Comparison of ENCODE assay signal across 8 cellular contexts in genomic region chr1:92968138-92969032, GRCh38. TPM values are rescaled to one million over a fixed set of nuclear protein-coding genes. Genes with fewer than 3 reads are reported as not detected.
DNase-seq lines count a peak whose midpoint lies in the region; ATAC-seq and TF ChIP-seq lines count a peak whose summit lies in the region.

No MANE protein-coding gene starts in this region.

- H3K36me3 Mint-ChIP-seq in T-cell: no peaks in the 10 kb centered on the region

- H3K27ac Mint-ChIP-seq in T-cell: peak overlapping the region; percentile 29 to 66

- H3K4me1 Mint-ChIP-seq in T-cell: peaks cover 25 to 36% (median 26%) of the 10 kb centered on the region in 3 donors

- H3K9me3 Mint-ChIP-seq in T-cell: no peaks in the 10 kb centered on the region

- in situ Hi-C loops in GM13977 (cut with MboI; ENCODE audit: low pct_unique_long_range_greater_than_20kb, low sequenced_read_pairs, unreplicated experiment): no loop called here

- intact Hi-C loops in posterior cingulate gyrus (cut with DNase I): no loop called here

- H3K36me3 ChIP-seq in BJ (ENCODE audit: control insufficient read depth, insufficient read depth, low read length): no peaks in the 10 kb centered on the region

- H3K27me3 ChIP-seq in BJ (ENCODE audit: control insufficient read depth, insufficient read depth, low read length): peaks cover 5% of the 10 kb centered on the region

- H3K4me3 ChIP-seq in BJ (ENCODE audit: low read depth, low read length): no peak overlapping the region

- CTCF ChIA-PET in BJ (lab: Yijun Ruan, JAX) (interaction anchor here (0.7 to 4.2 kb wide), 12 partner anchors 13 to 211 kb away, joined by 3 to 27 read pairs (median 3); no protein-coding TSS in a partner anchor), T-cell (lab: Charles Lee) (interaction anchor here (0.6 to 5.2 kb wide), 21 partner anchors 11 to 283 kb away, joined by 3 to 82 read pairs (median 4); no protein-coding TSS in a partner anchor)

- no peak overlapping the region for H3K4me3 Mint-ChIP-seq in T-cell

- DNase-seq in BJ (ENCODE audit: low read depth) (no peak), GM13977 (ENCODE audit: low spot score) (no peak), T-cell (peak in 5 of 34 experiments; percentile 11 to 38 (median 20)), left kidney (ENCODE audit: low read depth, low spot score) (peak; percentile 20), A172 (ENCODE audit: low spot score) (no peak), posterior cingulate gyrus (no peak), OCI-M2 (lab: John Stamatoyannopoulos, UW; ENCODE audit: unreplicated experiment) (no peak)

- TF ChIP-seq CTCF in BJ (IDR thresholded peaks at IDR 0.05; ENCODE audit: insufficient read depth, low read depth, low read length) (peak; percentile 67), GM13977 (IDR thresholded peaks at IDR 0.05; ENCODE audit: extremely low read depth, insufficient read depth, missing control alignments) (peak; percentile 65)

- ATAC-seq in HG03095 (IDR thresholded peaks at IDR 0.05; ENCODE audit: unreplicated experiment) (peak; percentile 55), T-cell (replicated peaks in 1 of 4) (peak in 3 of 4 experiments; percentile 35 to 43 (median 43))

- no peaks in the 10 kb centered on the region for H3K27me3 Mint-ChIP-seq in T-cell

- POLR2A ChIA-PET in BJ (lab: Charles Lee): no interaction called here
- POLR2A ChIA-PET in T-cell (lab: Charles Lee): interaction anchor here in 1 of 2 donors (0.9 kb wide), 1 partner anchor 12 kb away, joined by 3 read pairs; no protein-coding TSS in a partner anchor

RNA-seq across cellular contexts. Expression of gene DIPK1A, which starts 7.1 kb away (rescaled TPM):
- polyA plus RNA-seq in BJ (2011; rRNA removed): 12.3 and 28.0 TPM in 2 replicates
- 6.1 and 6.6 TPM in 2 replicates for polyA minus RNA-seq in BJ (2011; rRNA and poly(A)+ RNA removed)
- 10 to 100 TPM in 4 of 5 donors, 1 to 10 TPM in 1; 8.9 to 16.0 (median 14.4) TPM for total RNA-seq in T-cell
- 7.3 and 8.5 TPM in 2 replicates for total RNA-seq in A172 (2014; rRNA removed; shearing (Covaris generic))
